12 cellular contexts compared by ENCODE assay signal in the genomic region with DNA sequence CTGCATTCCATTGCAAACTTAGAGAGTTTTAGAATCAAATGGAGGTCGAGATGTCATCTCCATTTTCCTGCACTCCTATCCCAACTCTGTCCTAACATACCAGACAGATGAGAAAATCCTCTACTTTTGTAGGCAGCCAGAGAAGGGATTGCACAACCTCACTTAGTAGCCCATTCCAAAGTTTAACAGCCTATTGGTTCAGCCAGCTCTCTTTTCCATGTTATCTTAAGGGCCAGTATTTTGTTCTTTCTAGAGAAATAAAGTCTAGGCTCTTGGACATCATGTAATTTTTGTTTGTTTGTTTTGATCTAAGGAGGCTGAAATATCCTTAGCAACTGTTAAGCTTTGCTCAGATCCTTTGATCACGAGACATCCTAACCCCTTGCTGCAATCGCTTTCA.
DNase-seq lines count a peak whose midpoint lies in the region; ATAC-seq, FAIRE-seq and TF ChIP-seq lines count a peak whose summit lies in the region.
"Had no signal": no experiment of that assay in that cellular context is flagged by ENCODE, and none has a peak within 500 bp of the region (broad histone marks: within the 10 kb centered on the region; RNA-seq: fewer than 3 reads in every experiment).

No MANE protein-coding gene starts in this region.

- intact Hi-C loops in left cardiac atrium (cut with DNase I) = no loop called here
- intact Hi-C loops in CD8-positive, alpha-beta T cell (cut with DNase I, micrococcal nuclease) = no loop called here

- H2AFZ ChIP-seq in astrocyte (ENCODE audit: low read depth, low read length) = no peak overlapping the region

- no peaks in the 10 kb centered on the region for H3K9me3 ChIP-seq in astrocyte (ENCODE audit: insufficient read depth, low read depth, low read length)
- H3K9me3 ChIP-seq in CD8-positive, alpha-beta T cell (ENCODE audit: low read length) = no peaks in the 10 kb centered on the region

- no peak overlapping the region for H3K27ac ChIP-seq in astrocyte (ENCODE audit: low read depth, low read length)
- no peak overlapping the region for H3K27ac ChIP-seq in CD8-positive, alpha-beta T cell (ENCODE audit: low read depth, low read length)

- H3K4me2 ChIP-seq in astrocyte (ENCODE audit: low read length) = no peak overlapping the region

- no peak for FAIRE-seq in astrocyte (lab: Jason Lieb, UNC)

- no peaks in the 10 kb centered on the region for H3K79me2 ChIP-seq in astrocyte (ENCODE audit: insufficient read depth, low read length)

- no peak overlapping the region for H3K4me3 Mint-ChIP-seq in astrocyte (ENCODE audit: unreplicated experiment)
- no peak overlapping the region for H3K4me3 Mint-ChIP-seq in CD8-positive, alpha-beta T cell

- H3K4me1 ChIP-seq in astrocyte (ENCODE audit: insufficient read depth, low read length) = no peaks in the 10 kb centered on the region
- no peaks in the 10 kb centered on the region for H3K4me1 ChIP-seq in CD8-positive, alpha-beta T cell (ENCODE audit: insufficient read depth, low read length)

- no peak overlapping the region for H3K4me3 ChIP-seq in astrocyte (ENCODE audit: insufficient read depth, low read depth, low read length)
- H3K4me3 ChIP-seq in CD8-positive, alpha-beta T cell (ENCODE audit: low read depth, low read length) = no peak overlapping the region

- H3K36me3 Mint-ChIP-seq in astrocyte (ENCODE audit: low read depth, unreplicated experiment) = no peaks in the 10 kb centered on the region
- H3K36me3 Mint-ChIP-seq in CD8-positive, alpha-beta T cell = no peaks in the 10 kb centered on the region

- no peak for TF ChIP-seq CTCF in astrocyte (IDR thresholded peaks at IDR 0.05; ENCODE audit: insufficient read depth, low read depth, low read length)
- TF ChIP-seq CTCF in CD8-positive, alpha-beta T cell (IDR thresholded peaks at IDR 0.05) = no peak

- no peaks in the 10 kb centered on the region for H3K27me3 Mint-ChIP-seq in astrocyte (ENCODE audit: low read depth, unreplicated experiment)
- H3K27me3 Mint-ChIP-seq in CD8-positive, alpha-beta T cell (ENCODE audit: low read depth) = peaks cover 7% of the 10 kb centered on the region

- peak overlapping the region; percentile 82 for H3K27ac Mint-ChIP-seq in astrocyte (ENCODE audit: unreplicated experiment)
- no peak overlapping the region for H3K27ac Mint-ChIP-seq in CD8-positive, alpha-beta T cell

- no peaks in the 10 kb centered on the region for H4K20me1 ChIP-seq in astrocyte (ENCODE audit: insufficient read depth, low read length)

- H3K27me3 ChIP-seq in astrocyte (ENCODE audit: insufficient read depth, low read length) = no peaks in the 10 kb centered on the region
- no peaks in the 10 kb centered on the region for H3K27me3 ChIP-seq in CD8-positive, alpha-beta T cell (ENCODE audit: insufficient read depth, low read length)

- peaks cover 28% of the 10 kb centered on the region for H3K4me1 Mint-ChIP-seq in astrocyte (ENCODE audit: low read depth, unreplicated experiment)
- H3K4me1 Mint-ChIP-seq in CD8-positive, alpha-beta T cell (ENCODE audit: low read depth) = no peaks in the 10 kb centered on the region

- no peaks in the 10 kb centered on the region for H3K36me3 ChIP-seq in astrocyte (ENCODE audit: insufficient read depth, low read length)
- no peaks in the 10 kb centered on the region for H3K36me3 ChIP-seq in CD8-positive, alpha-beta T cell (ENCODE audit: insufficient read depth, low read length)

- H3K9ac ChIP-seq in astrocyte (ENCODE audit: low read length) = no peak overlapping the region

- DNase-seq in GM04503 (ENCODE audit: low read depth) (peak; percentile 94), astrocyte (ENCODE audit: low read depth) (peak; percentile 91), left cardiac atrium (no peak), renal cortical epithelial cell (ENCODE audit: low read depth) (peak; percentile 85), NOMO-1 (lab: John Stamatoyannopoulos, UW; ENCODE audit: unreplicated experiment in 2 of 2) (no peak)
- DNase-seq in CD8-positive, alpha-beta T cell = no peak
- no peak for DNase-seq in activated T-cell treated with anti-CD3 and anti-CD28 coated beads, Interleukin-2, amount 50 U/mL, for 48 hours
- DNase-seq: activated naive CD4-positive, alpha-beta T cell treated with anti-CD3 and anti-CD28 coated beads, Interleukin-2, amount 50 U/mL, for 16 hours; GOT3; NCI-H1694 treated with DMSO at 0.1 percent for 48 hours had no signal

- peaks cover 2% of the 10 kb centered on the region for H3K9me3 Mint-ChIP-seq in astrocyte (ENCODE audit: unreplicated experiment)
- H3K9me3 Mint-ChIP-seq in CD8-positive, alpha-beta T cell = no peaks in the 10 kb centered on the region

- ATAC-seq in left cardiac atrium (peak; percentile 94 to 96), GM19467 (IDR thresholded peaks at IDR 0.05; ENCODE audit: unreplicated experiment) (no peak)
- no peak for ATAC-seq in CD8-positive, alpha-beta T cell
- ATAC-seq: esophagus mucosa had no signal

- POLR2A ChIA-PET in CD8-positive, alpha-beta T cell (lab: Charles Lee) = no interaction called here

- CTCF ChIA-PET in CD8-positive, alpha-beta T cell (lab: Charles Lee) = interaction anchor here (0.6 kb wide), 1 partner anchor 193 kb away, joined by 4 read pairs; no protein-coding TSS in a partner anchor

Comparison
In these comparisons a context has a peak if more than half of its experiments do, and no peak if none do; other contexts are left out.
1. DNase-seq: peak in GM04503 (single experiment), astrocyte (single experiment) and renal cortical epithelial cell (single experiment); none in left cardiac atrium (single experiment), NOMO-1 (0 of 2), CD8-positive, alpha-beta T cell (0 of 7) and activated T-cell treated with anti-CD3 and anti-CD28 coated beads, Interleukin-2, amount 50 U/mL, for 48 hours (0 of 2).
2. ATAC-seq: peak in left cardiac atrium (2 of 2); none in CD8-positive, alpha-beta T cell (single experiment) and GM19467 (single experiment).